Comparison of ENCODE assay signal across 25 cellular contexts in genomic region chr12:120132437-120132836, GRCh38. TPM values are rescaled to one million over a fixed set of nuclear protein-coding genes. Genes with fewer than 3 reads are reported as not detected.
A peak's percentile ranks its signal among the peaks of the same experiment; 100 is the strongest.
DNase-seq lines count a peak whose midpoint lies in the region; ATAC-seq and TF ChIP-seq lines count a peak whose summit lies in the region.
"Had no signal": no experiment of that assay in that cellular context is flagged by ENCODE, and none has a peak within 500 bp of the region (broad histone marks: within the 10 kb centered on the region; RNA-seq: fewer than 3 reads in every experiment).

No MANE protein-coding gene starts in this region.

- H3K9me3 Mint-ChIP-seq in stimulated activated naive CD8-positive, alpha-beta T cell treated with anti-CD3 and anti-CD28 coated beads, Interleukin-15, Interleukin-2, amounts not matched to agents 100 ng/mL and 50 ng/mL, for 24 hours: no peaks in the 10 kb centered on the region
- no peaks in the 10 kb centered on the region for H3K9me3 Mint-ChIP-seq in activated naive CD8-positive, alpha-beta T cell treated with anti-CD3 and anti-CD28 coated beads for 36 hours
- H3K9me3 Mint-ChIP-seq: activated CD4-positive, alpha-beta T cell treated with anti-CD3 and anti-CD28 coated beads, Interleukin-2, amount 10 ng/mL, durations not matched to agents 7 days and 5 days; activated naive CD4-positive, alpha-beta T cell treated with anti-CD3 and anti-CD28 coated beads, Interleukin-2, amount 10 ng/mL, durations not matched to agents 7 days and 5 days; effector memory CD8-positive, alpha-beta T cell; GM23338 had no signal

- intact Hi-C loops in mucosa of descending colon (cut with DNase I, micrococcal nuclease): no loop called here

- H3K36me3 ChIP-seq in KMS-11 (ENCODE audit: insufficient read depth): no peaks in the 10 kb centered on the region
- peaks cover 26% of the 10 kb centered on the region for H3K36me3 ChIP-seq in mucosa of descending colon (ENCODE audit: low read depth)

- peak overlapping the region; percentile 68 for H3K4me2 ChIP-seq in KMS-11
- H3K4me2 ChIP-seq: GM23338, SK-N-SH had no signal

- H3K79me2 ChIP-seq in KMS-11 (ENCODE audit: insufficient read depth, low read depth): no peaks in the 10 kb centered on the region

- no peak overlapping the region; the same call in 1 of the 2 replicates for H3K9ac ChIP-seq in KMS-11
- H3K9ac ChIP-seq: SK-N-SH had no signal

- H3K27me3 Mint-ChIP-seq in stimulated activated naive CD8-positive, alpha-beta T cell treated with anti-CD3 and anti-CD28 coated beads, Interleukin-15, Interleukin-2, amounts not matched to agents 100 ng/mL and 50 ng/mL, for 24 hours: no peaks in the 10 kb centered on the region
- H3K27me3 Mint-ChIP-seq in activated naive CD8-positive, alpha-beta T cell treated with anti-CD3 and anti-CD28 coated beads for 36 hours: no peaks in the 10 kb centered on the region
- H3K27me3 Mint-ChIP-seq: activated CD4-positive, alpha-beta T cell treated with anti-CD3 and anti-CD28 coated beads, Interleukin-2, amount 10 ng/mL, durations not matched to agents 7 days and 5 days; activated CD8-positive, alpha-beta memory T cell treated with anti-CD3 and anti-CD28 coated beads, Interleukin-2, amount 10 ng/mL, durations not matched to agents 7 days and 5 days; activated naive CD4-positive, alpha-beta T cell treated with anti-CD3 and anti-CD28 coated beads, Interleukin-2, amount 10 ng/mL, durations not matched to agents 7 days and 5 days; effector memory CD8-positive, alpha-beta T cell had no signal

- H3K4me3 ChIP-seq in KMS-11 (IDR thresholded peaks at IDR 0.05; ENCODE audit: insufficient read depth, low read depth, low read length) (no peak overlapping the region), mucosa of descending colon (no peak overlapping the region)
- H3K4me3 ChIP-seq: coronary artery, GM23338, lung, pancreas had no signal

- H3K27ac ChIP-seq in KMS-11: peak overlapping the region; percentile 74
- H3K27ac ChIP-seq: C4-2B, coronary artery, pancreas, WERI-Rb-1 had no signal

- peaks cover 15% of the 10 kb centered on the region for H3K4me1 Mint-ChIP-seq in stimulated activated naive CD8-positive, alpha-beta T cell treated with anti-CD3 and anti-CD28 coated beads, Interleukin-15, Interleukin-2, amounts not matched to agents 100 ng/mL and 50 ng/mL, for 24 hours (ENCODE audit: low read depth)
- peaks cover 8% of the 10 kb centered on the region for H3K4me1 Mint-ChIP-seq in activated naive CD8-positive, alpha-beta T cell treated with anti-CD3 and anti-CD28 coated beads for 36 hours
- H3K4me1 Mint-ChIP-seq: activated CD4-positive, alpha-beta T cell treated with anti-CD3 and anti-CD28 coated beads, Interleukin-2, amount 10 ng/mL, durations not matched to agents 7 days and 5 days had no signal

- no peak overlapping the region for H3K4me3 Mint-ChIP-seq in stimulated activated naive CD8-positive, alpha-beta T cell treated with anti-CD3 and anti-CD28 coated beads, Interleukin-15, Interleukin-2, amounts not matched to agents 100 ng/mL and 50 ng/mL, for 24 hours
- H3K4me3 Mint-ChIP-seq in activated naive CD8-positive, alpha-beta T cell treated with anti-CD3 and anti-CD28 coated beads for 36 hours: no peak overlapping the region
- H3K4me3 Mint-ChIP-seq: activated CD4-positive, alpha-beta T cell treated with anti-CD3 and anti-CD28 coated beads, Interleukin-2, amount 10 ng/mL, durations not matched to agents 7 days and 5 days; activated CD8-positive, alpha-beta memory T cell treated with anti-CD3 and anti-CD28 coated beads, Interleukin-2, amount 10 ng/mL, durations not matched to agents 7 days and 5 days; activated naive CD4-positive, alpha-beta T cell treated with anti-CD3 and anti-CD28 coated beads, Interleukin-2, amount 10 ng/mL, durations not matched to agents 7 days and 5 days; effector memory CD8-positive, alpha-beta T cell; GM23338 had no signal

- TF ChIP-seq CTCF in KMS-11 (conservative IDR thresholded peaks at IDR 0.05; ENCODE audit: low read depth, low read length): no peak
- no peak for TF ChIP-seq CTCF in mucosa of descending colon (IDR thresholded peaks at IDR 0.05)

- H3K9me3 ChIP-seq in mucosa of descending colon: no peaks in the 10 kb centered on the region
- H3K9me3 ChIP-seq: pancreas, SK-N-SH had no signal

- ATAC-seq in stimulated activated naive CD8-positive, alpha-beta T cell treated with anti-CD3 and anti-CD28 coated beads, Interleukin-15, Interleukin-2, amounts not matched to agents 100 U/mL and 50 U/mL, for 24 hours: no peak
- ATAC-seq in HG03565 (IDR thresholded peaks at IDR 0.05; ENCODE audit: unreplicated experiment): no peak
- no peak for ATAC-seq in GM18511 (IDR thresholded peaks at IDR 0.05; ENCODE audit: unreplicated experiment)
- no peak for ATAC-seq in mucosa of descending colon
- ATAC-seq: activated CD8-positive, alpha-beta memory T cell treated with anti-CD3 and anti-CD28 coated beads, Interleukin-2, amount 10 ng/mL, durations not matched to agents 7 days and 5 days; effector memory CD8-positive, alpha-beta T cell; GM23338; pancreas had no signal

- no peaks in the 10 kb centered on the region for H4K20me1 ChIP-seq in KMS-11 (ENCODE audit: insufficient read depth)

- no peak for DNase-seq in stimulated activated naive CD8-positive, alpha-beta T cell treated with anti-CD3 and anti-CD28 coated beads, Interleukin-15, Interleukin-2, amounts not matched to agents 100 U/mL and 50 U/mL, for 24 hours
- DNase-seq in activated naive CD8-positive, alpha-beta T cell treated with anti-CD3 and anti-CD28 coated beads for 36 hours: no peak
- DNase-seq in NCI-H1694 (lab: John Stamatoyannopoulos, UW) (no peak), mucosa of descending colon (no peak)
- DNase-seq: activated CD4-positive, alpha-beta T cell treated with anti-CD3 and anti-CD28 coated beads, Interleukin-2, amount 10 ng/mL, durations not matched to agents 7 days and 5 days; activated CD8-positive, alpha-beta memory T cell treated with anti-CD3 and anti-CD28 coated beads, Interleukin-2, amount 10 ng/mL, durations not matched to agents 7 days and 5 days; activated naive CD4-positive, alpha-beta T cell treated with anti-CD3 and anti-CD28 coated beads, Interleukin-2, amount 10 ng/mL, durations not matched to agents 7 days and 5 days; anterior cingulate cortex; DMS79; effector memory CD8-positive, alpha-beta T cell; erythroblast; NCI-H1092 treated with DMSO at 0.1 percent for 48 hours; NCI-H2029; SK-N-SH; stimulated activated CD4-positive, alpha-beta T cell treated with anti-CD3 and anti-CD28 coated beads, Interleukin-2, amount 100 ng/mL, for 24 hours; WERI-Rb-1 had no signal

- no peak overlapping the region for H2AFZ ChIP-seq in KMS-11 (ENCODE audit: low read depth)
- H2AFZ ChIP-seq: GM23338 had no signal

- peak overlapping the region; percentile 60 for H3K27ac Mint-ChIP-seq in stimulated activated naive CD8-positive, alpha-beta T cell treated with anti-CD3 and anti-CD28 coated beads, Interleukin-15, Interleukin-2, amounts not matched to agents 100 ng/mL and 50 ng/mL, for 24 hours
- peak overlapping the region; percentile 45 for H3K27ac Mint-ChIP-seq in activated naive CD8-positive, alpha-beta T cell treated with anti-CD3 and anti-CD28 coated beads for 36 hours
- H3K27ac Mint-ChIP-seq: activated CD4-positive, alpha-beta T cell treated with anti-CD3 and anti-CD28 coated beads, Interleukin-2, amount 10 ng/mL, durations not matched to agents 7 days and 5 days; activated CD8-positive, alpha-beta memory T cell treated with anti-CD3 and anti-CD28 coated beads, Interleukin-2, amount 10 ng/mL, durations not matched to agents 7 days and 5 days; activated naive CD4-positive, alpha-beta T cell treated with anti-CD3 and anti-CD28 coated beads, Interleukin-2, amount 10 ng/mL, durations not matched to agents 7 days and 5 days; effector memory CD8-positive, alpha-beta T cell had no signal

- peaks cover 62% of the 10 kb centered on the region for H3K4me1 ChIP-seq in KMS-11 (ENCODE audit: low read depth, poor library complexity, severe bottlenecking)
- H3K4me1 ChIP-seq in mucosa of descending colon (ENCODE audit: low read depth): no peaks in the 10 kb centered on the region
- H3K4me1 ChIP-seq: pancreas had no signal

- no peaks in the 10 kb centered on the region for H3K27me3 ChIP-seq in KMS-11 (ENCODE audit: insufficient read depth, low read depth)
- H3K27me3 ChIP-seq: pancreas had no signal

- peaks cover 75% of the 10 kb centered on the region for H3K36me3 Mint-ChIP-seq in stimulated activated naive CD8-positive, alpha-beta T cell treated with anti-CD3 and anti-CD28 coated beads, Interleukin-15, Interleukin-2, amounts not matched to agents 100 ng/mL and 50 ng/mL, for 24 hours (ENCODE audit: low read depth)
- peaks cover 32% of the 10 kb centered on the region for H3K36me3 Mint-ChIP-seq in activated naive CD8-positive, alpha-beta T cell treated with anti-CD3 and anti-CD28 coated beads for 36 hours

RNA-seq across cellular contexts. Expression of gene RAB35, which starts 15.9 kb away (rescaled TPM):
- total RNA-seq in activated naive CD8-positive, alpha-beta T cell treated with anti-CD3 and anti-CD28 coated beads for 36 hours: 10 to 100 TPM; 53.8 to 54.3 TPM
- 10 to 100 TPM; 50.1 to 56.5 (median 51.3) TPM for total RNA-seq in mucosa of descending colon
